In genomic region chr7:152902870-152903860, GRCh38 we compare ENCODE assay signal across 25 cellular contexts.
"Had no signal": no experiment of that assay in that cellular context is flagged by ENCODE, and none has a peak within 500 bp of the region (broad histone marks: within the 10 kb centered on the region; RNA-seq: fewer than 3 reads in every experiment).

No MANE protein-coding gene starts in this region.

- H3K4me3 ChIP-seq: cardiac muscle cell, SJCRH30 had no signal

- DNase-seq: activated CD4-positive, alpha-beta T cell treated with anti-CD3 and anti-CD28 coated beads for 4 hours; activated CD8-positive, alpha-beta T cell treated with anti-CD3 and anti-CD28 coated beads for 36 hours; activated gamma-delta T cell; activated naive CD4-positive, alpha-beta T cell treated with anti-CD3 and anti-CD28 coated beads, Interleukin-2, amount 10 ng/mL, durations not matched to agents 7 days and 5 days; activated naive CD8-positive, alpha-beta T cell treated with anti-CD3 and anti-CD28 coated beads for 36 hours; activated T-cell treated with anti-CD3 and anti-CD28 coated beads, Interleukin-2, amount 50 U/mL, for 24 hours; brain microvascular endothelial cell; Kasumi-1; KBM-7; NCI-H1048; NCI-H146; NCI-H187 treated with DMSO at 0.1 percent for 48 hours; NCI-H2081 treated with DMSO at 0.1 percent for 48 hours; NCI-H526; NCI-H774; OCI-M1; Right ventricle myocardium superior; SJCRH30; SK-N-SH; T-helper 1 cell had no signal

- H3K9ac ChIP-seq: SK-N-SH had no signal

- H3K36me3 Mint-ChIP-seq: activated naive CD4-positive, alpha-beta T cell treated with anti-CD3 and anti-CD28 coated beads, Interleukin-2, amount 10 ng/mL, durations not matched to agents 7 days and 5 days; activated naive CD8-positive, alpha-beta T cell treated with anti-CD3 and anti-CD28 coated beads for 36 hours had no signal

- H3K4me2 ChIP-seq: SK-N-SH had no signal

- H3K27me3 Mint-ChIP-seq: activated CD8-positive, alpha-beta T cell treated with anti-CD3 and anti-CD28 coated beads for 36 hours; activated naive CD4-positive, alpha-beta T cell treated with anti-CD3 and anti-CD28 coated beads, Interleukin-2, amount 10 ng/mL, durations not matched to agents 7 days and 5 days; activated naive CD8-positive, alpha-beta T cell treated with anti-CD3 and anti-CD28 coated beads for 36 hours; activated T-cell treated with anti-CD3 and anti-CD28 coated beads, Interleukin-2, amount 50 U/mL, for 24 hours had no signal

- H3K4me1 ChIP-seq: SJCRH30 had no signal

- H3K4me3 Mint-ChIP-seq: activated CD8-positive, alpha-beta T cell treated with anti-CD3 and anti-CD28 coated beads for 36 hours; activated naive CD4-positive, alpha-beta T cell treated with anti-CD3 and anti-CD28 coated beads, Interleukin-2, amount 10 ng/mL, durations not matched to agents 7 days and 5 days; activated naive CD8-positive, alpha-beta T cell treated with anti-CD3 and anti-CD28 coated beads for 36 hours; activated T-cell treated with anti-CD3 and anti-CD28 coated beads, Interleukin-2, amount 50 U/mL, for 24 hours; activated T-helper 1 cell treated with anti-CD3 and anti-CD28 coated beads, Interleukin-12 subunit alpha, Interleukin-12 subunit beta, Interleukin-2, Interleukin-4 antibody, amounts not matched to agents 30 ng/mL and 10 ng/mL and 1 ng/mL, durations not matched to agents 14 hours and 24 hours and 36 hours had no signal

- H3K4me1 Mint-ChIP-seq: activated naive CD4-positive, alpha-beta T cell treated with anti-CD3 and anti-CD28 coated beads, Interleukin-2, amount 10 ng/mL, durations not matched to agents 7 days and 5 days; activated naive CD8-positive, alpha-beta T cell treated with anti-CD3 and anti-CD28 coated beads for 36 hours had no signal

- H3K27ac ChIP-seq: brain microvascular endothelial cell, cardiac muscle cell, RWPE1, SJCRH30 had no signal

- H3K27ac Mint-ChIP-seq: activated CD8-positive, alpha-beta T cell treated with anti-CD3 and anti-CD28 coated beads for 36 hours; activated naive CD4-positive, alpha-beta T cell treated with anti-CD3 and anti-CD28 coated beads, Interleukin-2, amount 10 ng/mL, durations not matched to agents 7 days and 5 days; activated naive CD8-positive, alpha-beta T cell treated with anti-CD3 and anti-CD28 coated beads for 36 hours; activated T-cell treated with anti-CD3 and anti-CD28 coated beads, Interleukin-2, amount 50 U/mL, for 24 hours; activated T-helper 1 cell treated with anti-CD3 and anti-CD28 coated beads, Interleukin-12 subunit alpha, Interleukin-12 subunit beta, Interleukin-2, Interleukin-4 antibody, amounts not matched to agents 30 ng/mL and 10 ng/mL and 1 ng/mL, durations not matched to agents 14 hours and 24 hours and 36 hours had no signal

- H3K36me3 ChIP-seq: brain microvascular endothelial cell, cardiac muscle cell, SJCRH30 had no signal

- ATAC-seq: activated CD4-positive, CD25-positive, alpha-beta regulatory T cell treated with anti-CD3 and anti-CD28 coated beads, Interleukin-2, amount 50 U/mL, for 24 hours; activated CD8-positive, alpha-beta T cell treated with anti-CD3 and anti-CD28 coated beads for 36 hours; Panc1 had no signal

- H3K27me3 ChIP-seq: brain microvascular endothelial cell, cardiac muscle cell had no signal

- H3K9me3 ChIP-seq: SJCRH30 had no signal

- H3K9me3 Mint-ChIP-seq: activated CD8-positive, alpha-beta T cell treated with anti-CD3 and anti-CD28 coated beads for 36 hours; activated naive CD4-positive, alpha-beta T cell treated with anti-CD3 and anti-CD28 coated beads, Interleukin-2, amount 10 ng/mL, durations not matched to agents 7 days and 5 days; activated naive CD8-positive, alpha-beta T cell treated with anti-CD3 and anti-CD28 coated beads for 36 hours; activated T-cell treated with anti-CD3 and anti-CD28 coated beads, Interleukin-2, amount 50 U/mL, for 24 hours; activated T-helper 1 cell treated with anti-CD3 and anti-CD28 coated beads, Interleukin-12 subunit alpha, Interleukin-12 subunit beta, Interleukin-2, Interleukin-4 antibody, amounts not matched to agents 30 ng/mL and 10 ng/mL and 1 ng/mL, durations not matched to agents 14 hours and 24 hours and 36 hours had no signal
